In the genomic region with DNA sequence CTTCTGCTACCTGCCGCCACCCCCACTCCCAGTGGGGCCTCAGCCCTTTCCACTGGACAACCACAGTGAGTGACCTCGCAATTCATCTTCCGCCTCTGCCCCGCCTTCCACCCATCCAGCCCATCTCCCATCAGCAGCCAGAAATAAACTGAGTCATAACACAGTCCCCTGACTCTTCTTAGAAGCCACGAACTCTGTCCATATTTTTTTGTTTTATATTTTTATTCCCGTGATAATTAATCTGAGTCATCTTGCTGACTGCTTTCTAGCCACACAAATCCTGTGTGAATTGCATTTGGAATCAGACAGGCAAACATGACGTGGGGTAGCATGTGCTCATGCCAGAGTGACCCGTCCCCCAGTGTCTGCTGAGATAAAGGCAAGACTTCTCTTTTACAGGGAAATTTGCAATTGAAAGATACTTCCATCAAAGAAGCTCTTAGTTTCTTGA, we compare ENCODE assay signal across 1 cellular context.
TF ChIP-seq lines count a peak whose summit lies in the region.

No MANE protein-coding gene starts in this region.

TF ChIP-seq in H1, 55 proteins besides CTCF, POLR2A, EP300 and RAD21 (continued from another document):
- TF ChIP-seq SIX5 (IDR thresholded peaks at IDR 0.05; ENCODE audit: low read depth, low read length): no peak
